ENCODE assay signal across 13 cellular contexts in genomic region chr13:51246411-51247298, GRCh38. TPM values are rescaled to one million over a fixed set of nuclear protein-coding genes. Genes with fewer than 3 reads are reported as not detected.
DNase-seq lines count a peak whose midpoint lies in the region; ATAC-seq and TF ChIP-seq lines count a peak whose summit lies in the region.
"Had no signal": no experiment of that assay in that cellular context is flagged by ENCODE, and none has a peak within 500 bp of the region (broad histone marks: within the 10 kb centered on the region; RNA-seq: fewer than 3 reads in every experiment).

No MANE protein-coding gene starts in this region.

- no peaks in the 10 kb centered on the region for H3K36me3 Mint-ChIP-seq in natural killer cell

- no peaks in the 10 kb centered on the region for H3K79me2 ChIP-seq in OCI-LY7 (ENCODE audit: insufficient read depth, low read depth, low read length)

- TF ChIP-seq POLR2A in lower leg skin (IDR thresholded peaks at IDR 0.05), result no peak

- H3K9me3 Mint-ChIP-seq in natural killer cell, result no peaks in the 10 kb centered on the region
- H3K9me3 Mint-ChIP-seq: activated T-helper 17 cell treated with anti-CD3 and anti-CD28 coated beads, Interleukin-2, amount 50 U/mL, for 72 hours; nephron progenitor cell had no signal

- peaks cover 0 to 36% (median 9%) of the 10 kb centered on the region in 9 donors for H3K4me1 ChIP-seq in heart right ventricle
- H3K4me1 ChIP-seq in OCI-LY7 (ENCODE audit: insufficient read depth, low read length, poor library complexity, severe bottlenecking), result no peaks in the 10 kb centered on the region

- H3K4me3 ChIP-seq in H7 (ENCODE audit: insufficient read depth, low read depth, low read length) (no peak overlapping the region), heart right ventricle (peak overlapping the region in 2 of 10 donors; percentile 13 to 24), lower leg skin (ENCODE audit: low read depth, poor library complexity, severe bottlenecking) (no peak overlapping the region), OCI-LY7 (ENCODE audit: low read depth, low read length, poor library complexity, severe bottlenecking) (no peak overlapping the region)
- H3K4me3 ChIP-seq: BLaER1 treated with 17β-estradiol and CSF1 and Interleukin-3, amounts not matched to agents 10 nM and 100 nM; K562 had no signal

- no peak overlapping the region for H2AFZ ChIP-seq in OCI-LY7 (ENCODE audit: low read length)

- POLR2A ChIA-PET in OCI-LY7 (lab: Charles Lee), result interaction anchor here (0.7 to 1.5 kb wide), 3 partner anchors 10 to 23 kb away, joined by 3 to 4 read pairs (median 3); no protein-coding TSS in a partner anchor

- no peaks in the 10 kb centered on the region for H4K20me1 ChIP-seq in OCI-LY7 (ENCODE audit: insufficient read depth, low read length)
- H4K20me1 ChIP-seq: BLaER1 treated with 17β-estradiol and CSF1 and Interleukin-3, amounts not matched to agents 10 nM and 100 nM had no signal

- H3K4me1 Mint-ChIP-seq in natural killer cell, result no peaks in the 10 kb centered on the region
- H3K4me1 Mint-ChIP-seq: activated T-helper 17 cell treated with anti-CD3 and anti-CD28 coated beads, Interleukin-2, amount 50 U/mL, for 72 hours had no signal

- peaks cover 11% of the 10 kb centered on the region for H3K36me3 ChIP-seq in H7 (replicated peaks; ENCODE audit: control insufficient read depth, insufficient read depth, low read length)
- H3K36me3 ChIP-seq in heart right ventricle, result peaks cover 0 to 3% (median 2%) of the 10 kb centered on the region in 9 donors
- no peaks in the 10 kb centered on the region for H3K36me3 ChIP-seq in OCI-LY7 (ENCODE audit: insufficient read depth, low read length)
- H3K36me3 ChIP-seq: BLaER1 treated with 17β-estradiol and CSF1 and Interleukin-3, amounts not matched to agents 10 nM and 100 nM had no signal

- no peak overlapping the region for H3K27ac Mint-ChIP-seq in natural killer cell
- H3K27ac Mint-ChIP-seq: activated T-helper 17 cell treated with anti-CD3 and anti-CD28 coated beads, Interleukin-2, amount 50 U/mL, for 72 hours; nephron progenitor cell had no signal

- DNase-seq in H7 (peak; percentile 30), NCI-H69 (lab: John Stamatoyannopoulos, UW) (peak; percentile 80), heart right ventricle (peak; percentile 65 to 66), posterior cingulate gyrus (peak; percentile 65 to 97 (median 78)), lower leg skin (ENCODE audit: low spot score in 2 of 2) (no peak), SKM-1 treated with dmso at 0.1 percent for 144 hours (lab: John Stamatoyannopoulos, UW; ENCODE audit: unreplicated experiment) (no peak), OCI-LY7 (ENCODE audit: low spot score) (no peak), natural killer cell (no peak)
- DNase-seq: NCI-H524, nephron progenitor cell had no signal

- 39 to 55% methylated on average over 17 of the region's 17 CpGs for WGBS in heart right ventricle, 2 donors
- WGBS in lower leg skin, 2 donors, result 42 to 61% methylated on average over 17 of the region's 17 CpGs

- CTCF ChIA-PET in OCI-LY7 (lab: Charles Lee; ENCODE audit: unreplicated experiment), result interaction anchor here (0.6 to 0.7 kb wide), 2 partner anchors 36 to 359 kb away, joined by 3 read pairs; no protein-coding TSS in a partner anchor

- ATAC-seq in heart right ventricle, result peak; percentile 85 to 97 (median 94)
- ATAC-seq in natural killer cell, result no peak
- ATAC-seq: activated T-helper 17 cell treated with anti-CD3 and anti-CD28 coated beads, Interleukin-2, amount 50 U/mL, for 72 hours; K562 had no signal

- H3K4me3 Mint-ChIP-seq in natural killer cell, result no peak overlapping the region
- H3K4me3 Mint-ChIP-seq: activated T-helper 17 cell treated with anti-CD3 and anti-CD28 coated beads, Interleukin-2, amount 50 U/mL, for 72 hours; nephron progenitor cell had no signal

- no peaks in the 10 kb centered on the region for H3K9me2 ChIP-seq in OCI-LY7 (ENCODE audit: insufficient read depth, low read length)

- H3K27ac ChIP-seq in heart right ventricle (peak overlapping the region; percentile 23 to 84 (median 70)), OCI-LY7 (ENCODE audit: low read depth, low read length, poor library complexity, severe bottlenecking) (no peak overlapping the region)
- H3K27ac ChIP-seq: BLaER1 treated with 17β-estradiol and CSF1 and Interleukin-3, amounts not matched to agents 10 nM and 100 nM had no signal

- BruUV-seq in OCI-LY7 (replicated peaks; lab: Mats Ljungman, UMichigan), result no TSS peak

- H3K27me3 ChIP-seq in H7 (ENCODE audit: control insufficient read depth, insufficient read depth, low read length) (no peaks in the 10 kb centered on the region), heart right ventricle (no peaks in the 10 kb centered on the region)
- H3K27me3 ChIP-seq: BLaER1 treated with 17β-estradiol and CSF1 and Interleukin-3, amounts not matched to agents 10 nM and 100 nM had no signal

- no peak overlapping the region for H3K4me2 ChIP-seq in OCI-LY7 (ENCODE audit: low read length)
- H3K4me2 ChIP-seq: BLaER1 treated with 17β-estradiol and CSF1 and Interleukin-3, amounts not matched to agents 10 nM and 100 nM had no signal

- peaks cover 5 to 24% of the 10 kb centered on the region in 2 donors for H3K27me3 Mint-ChIP-seq in natural killer cell (ENCODE audit: low read depth in 2 of 2)

- H3K9me3 ChIP-seq in heart right ventricle (no peaks in the 10 kb centered on the region), OCI-LY7 (ENCODE audit: low read length) (no peaks in the 10 kb centered on the region)
- H3K9me3 ChIP-seq: BLaER1 treated with 17β-estradiol and CSF1 and Interleukin-3, amounts not matched to agents 10 nM and 100 nM had no signal

- intact Hi-C loops in heart right ventricle (cut with DNase I), result no loop called here
- intact Hi-C loops in posterior cingulate gyrus (cut with DNase I), result loop anchor here (2.0 kb wide), 1 partner anchor 24 kb away; the partner anchor contains the start of gene FAM124A
- intact Hi-C loops in lower leg skin (cut with DNase I; ENCODE audit: low total_unique reads), result no loop called here
- intact Hi-C loops in OCI-LY7 (cut with micrococcal nuclease; ENCODE audit: unreplicated experiment), result no loop called here
- intact Hi-C loops in natural killer cell (cut with micrococcal nuclease), result no loop called here

- no peak for TF ChIP-seq CTCF in heart right ventricle (IDR thresholded peaks at IDR 0.05)
- no peak for TF ChIP-seq CTCF in lower leg skin (IDR thresholded peaks at IDR 0.05)
- TF ChIP-seq CTCF in OCI-LY7 (conservative IDR thresholded peaks at IDR 0.05; ENCODE audit: low read length), result no peak
- TF ChIP-seq CTCF in natural killer cell (IDR thresholded peaks at IDR 0.05), result no peak

RNA-seq across cellular contexts. Expression of gene FAM124A, which starts 24.5 kb away (rescaled TPM):
- total RNA-seq in H7 (2014; rRNA removed; shearing (Covaris generic)), result 26.5 and 38.6 TPM in 2 replicates
- total RNA-seq in heart right ventricle (10 to 100 TPM in 2 of 10 donors, 1 to 10 TPM in 8; 5.1 to 14.0 (median 8.4) TPM), lower leg skin (1 to 10 TPM in 3 of 4 donors, under 1 TPM in 1; 0.30 to 5.0 (median 2.1) TPM), OCI-LY7 (2022) (0.44 and 0.48 TPM in 2 replicates), natural killer cell (not detected)
- polyA plus RNA-seq in heart right ventricle, result 1 to 10 TPM; 2.1 to 5.2 TPM
- total RNA-seq in OCI-LY7 (2014; rRNA removed; shearing (Covaris generic)), result not detected in 2 replicates
- total RNA-seq: K562 had no signal
- polyA plus RNA-seq: K562 had no signal

Comparison
In these comparisons a context has a peak if more than half of its experiments do, and no peak if none do; other contexts are left out.
1. DNase-seq: peak in H7 (single experiment), NCI-H69 (single experiment), heart right ventricle (2 of 2) and posterior cingulate gyrus (10 of 10); none in lower leg skin (0 of 2), SKM-1 treated with dmso at 0.1 percent for 144 hours (single experiment), OCI-LY7 (single experiment) and natural killer cell (single experiment).
2. ATAC-seq: peak in heart right ventricle (8 of 8); none in natural killer cell (0 of 3).